Comparison of ENCODE assay signal across 25 cellular contexts in the genomic region with DNA sequence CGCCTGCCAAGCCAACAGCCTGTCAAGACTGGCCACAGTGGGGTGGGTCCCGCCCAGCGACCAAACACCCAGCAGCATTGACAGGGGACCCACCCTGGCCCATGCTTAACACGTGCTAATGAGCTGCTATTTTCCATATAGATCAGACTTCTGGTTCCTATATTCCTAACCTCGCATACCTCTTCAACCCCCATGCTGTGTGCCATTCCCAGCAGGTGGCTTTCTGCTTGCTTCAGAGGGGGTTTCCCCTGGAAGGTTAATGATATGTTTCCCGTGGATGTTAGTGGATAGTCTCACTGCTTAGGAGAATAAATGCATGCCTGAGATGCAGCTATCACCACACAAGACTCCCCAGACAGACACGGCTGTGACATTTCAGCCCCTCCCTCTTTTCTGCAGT. TPM values are rescaled to one million over a fixed set of nuclear protein-coding genes. Genes with fewer than 3 reads are reported as not detected.
DNase-seq lines count a peak whose midpoint lies in the region; ATAC-seq, FAIRE-seq and TF ChIP-seq lines count a peak whose summit lies in the region.
"Had no signal": no experiment of that assay in that cellular context is flagged by ENCODE, and none has a peak within 500 bp of the region (broad histone marks: within the 10 kb centered on the region; RNA-seq: fewer than 3 reads in every experiment).

No MANE protein-coding gene starts in this region.

- H4K91ac ChIP-seq in H1 (replicated peaks; ENCODE audit: insufficient read length, low read length) = no peak overlapping the region

- no peak for TF ChIP-seq RAD21 in H1 (IDR thresholded peaks at IDR 0.05 in 1 of 2, conservative IDR thresholded peaks at IDR 0.05 in 1 of 2; ENCODE audit: low read depth in 2 of 2, low read length in 2 of 2)

- POLR2A ChIA-PET in H1 (lab: Charles Lee; ENCODE audit: partially characterized antibody) = no interaction called here

- TF ChIP-seq POLR2A in H1 (IDR thresholded peaks at IDR 0.05; ENCODE audit: control extremely low read depth in 1 of 2, low read depth in 2 of 2, low read length in 2 of 2) = no peak

- 61% methylated on average over 7 of the region's 7 CpGs; no CpG with 5 or more reads in 1 of the 2 experiments for WGBS in H1 (ENCODE audit: extremely low coverage in 1 of 2, insufficient coverage in 1 of 2, insufficient read length in 1 of 2, insufficient replicate concordance in 2 of 2, low coverage in 1 of 2, low lambda C conversion rate in 2 of 2, missing lambda C conversion rate in 1 of 2), 2 experiments

- H3K9me3 Mint-ChIP-seq in natural killer cell treated with Interleukin-12 subunit alpha and Interleukin-12 subunit beta and Interleukin-15 and Interleukin-18, amount 100 ng/mL, for 72 hours = no peaks in the 10 kb centered on the region
- H3K9me3 Mint-ChIP-seq: CD4-positive, alpha-beta memory T cell; HFFc6; IgD-negative memory B cell had no signal

- H3K23me2 ChIP-seq in H1 (ENCODE audit: low read depth, low read length) = no peaks in the 10 kb centered on the region

- no peaks in the 10 kb centered on the region for H4K20me1 ChIP-seq in H1 (replicated peaks in 1 of 2; ENCODE audit: control insufficient read depth in 1 of 2, insufficient read depth in 2 of 2, low read length in 2 of 2)
- H4K20me1 ChIP-seq: BLaER1 had no signal

- H3K36me3 Mint-ChIP-seq in natural killer cell treated with Interleukin-12 subunit alpha and Interleukin-12 subunit beta and Interleukin-15 and Interleukin-18, amount 100 ng/mL, for 72 hours = no peaks in the 10 kb centered on the region
- H3K36me3 Mint-ChIP-seq: CD4-positive, alpha-beta memory T cell had no signal

- H3K27me3 ChIP-seq in H1 (replicated peaks in 1 of 4; ENCODE audit: control insufficient read depth in 3 of 4, extremely low read depth in 1 of 4, insufficient read depth in 3 of 4, low read length in 3 of 4) = no peaks in the 10 kb centered on the region
- H3K27me3 ChIP-seq: BLaER1, SJSA1 had no signal

- H4K8ac ChIP-seq in H1 (ENCODE audit: extremely low read depth, insufficient read depth, low read length) = no peak overlapping the region

- no peak overlapping the region for H3K4me3 ChIP-seq in H1 (ENCODE audit: extremely low read depth in 1 of 4, insufficient read depth in 2 of 4, low read depth in 3 of 4, low read length in 4 of 4)
- H3K4me3 ChIP-seq: BLaER1, SJSA1 had no signal

- H2BK12ac ChIP-seq in H1 (ENCODE audit: low read depth, low read length) = no peak overlapping the region

- no peaks in the 10 kb centered on the region for H3K4me1 Mint-ChIP-seq in natural killer cell treated with Interleukin-12 subunit alpha and Interleukin-12 subunit beta and Interleukin-15 and Interleukin-18, amount 100 ng/mL, for 72 hours (ENCODE audit: low read depth in 2 of 2)

- no peak overlapping the region for H3K4me3 Mint-ChIP-seq in natural killer cell treated with Interleukin-12 subunit alpha and Interleukin-12 subunit beta and Interleukin-15 and Interleukin-18, amount 100 ng/mL, for 72 hours
- H3K4me3 Mint-ChIP-seq: HFFc6, IgD-negative memory B cell had no signal

- no peak overlapping the region for H3K4ac ChIP-seq in H1 (replicated peaks; ENCODE audit: insufficient read length, low read depth, low read length)

- H2AK5ac ChIP-seq in H1 (ENCODE audit: low read depth, low read length) = no peak overlapping the region

- peaks cover 0 to 3% of the 10 kb centered on the region in 2 donors for H3K27me3 Mint-ChIP-seq in natural killer cell treated with Interleukin-12 subunit alpha and Interleukin-12 subunit beta and Interleukin-15 and Interleukin-18, amount 100 ng/mL, for 72 hours
- H3K27me3 Mint-ChIP-seq: IgD-negative memory B cell had no signal

- H3K9me3 ChIP-seq in H1 (ENCODE audit: insufficient read depth in 2 of 2, low read depth in 1 of 2, low read length in 1 of 2) = no peaks in the 10 kb centered on the region
- H3K9me3 ChIP-seq: BLaER1, SJSA1 had no signal

- no peak overlapping the region for H3K9ac ChIP-seq in H1 (replicated peaks in 1 of 4; ENCODE audit: extremely low read depth in 1 of 4, low read depth in 3 of 4, low read length in 3 of 4)
- H3K9ac ChIP-seq: BLaER1 had no signal

- no peak overlapping the region for H3K27ac ChIP-seq in H1 (ENCODE audit: low read depth, low read length)
- no peak overlapping the region for H3K27ac ChIP-seq in caudate nucleus (ENCODE audit: low read depth, low read length)
- H3K27ac ChIP-seq: 22Rv1, BLaER1, SJSA1 had no signal

- no peak overlapping the region for H2BK5ac ChIP-seq in H1 (ENCODE audit: low read depth, low read length)

- 0 out of 4 replicates have a peak overlapping the region, but pooled peaks of 1 of the 2 experiments have one; percentile 3 for H3K4me2 ChIP-seq in H1 (ENCODE audit: insufficient read depth in 1 of 2, low read depth in 2 of 2, low read length in 2 of 2)
- H3K4me2 ChIP-seq: BLaER1 had no signal

- no peaks in the 10 kb centered on the region for H3K79me2 ChIP-seq in H1 (ENCODE audit: control insufficient read depth in 1 of 2, insufficient read depth in 2 of 2, low read length in 2 of 2)

- no peak for TF ChIP-seq EP300 in H1 (IDR thresholded peaks at IDR 0.05; ENCODE audit: borderline replicate concordance in 1 of 2, low read depth in 2 of 2, low read length in 2 of 2)

- no peak overlapping the region for H2AFZ ChIP-seq in H1 (ENCODE audit: low read length)

- DNase-seq in NCI-H2081 (lab: John Stamatoyannopoulos, UW) (peak; percentile 38 to 70), NCI-H2081 treated with DMSO at 0.1 percent for 48 hours (lab: John Stamatoyannopoulos, UW) (no peak), OCI-M1 (lab: John Stamatoyannopoulos, UW) (peak; percentile 43), H1 (ENCODE audit: low read depth in 1 of 2, low spot score in 2 of 2) (no peak), caudate nucleus (lab: John Stamatoyannopoulos, UW) (no peak)
- no peak for DNase-seq in natural killer cell treated with Interleukin-12 subunit alpha and Interleukin-12 subunit beta and Interleukin-15 and Interleukin-18, amount 100 ng/mL, for 72 hours (ENCODE audit: low spot score)
- DNase-seq: ACHN; CD4-positive, alpha-beta memory T cell; DND-41; HFFc6; NCI-H1105 treated with DMSO at 0.1 percent for 48 hours; NCI-H1930; NCI-H2171; NCI-H446; NCI-H526; T-helper 1 cell had no signal

- TF ChIP-seq CTCF in H1 (IDR thresholded peaks at IDR 0.05; ENCODE audit: control extremely low read depth in 1 of 3, insufficient read depth in 1 of 3, low read depth in 1 of 3, low read length in 3 of 3) = no peak

- peaks cover 0 to 3% (median 1%) of the 10 kb centered on the region in 4 experiments; a peak in 3 of 7 replicates for H3K4me1 ChIP-seq in H1 (replicated peaks in 1 of 4; ENCODE audit: control insufficient read depth in 3 of 4, insufficient read depth in 4 of 4, low read length in 3 of 4)
- H3K4me1 ChIP-seq: BLaER1, SJSA1 had no signal

- no peak overlapping the region for H3K14ac ChIP-seq in H1 (ENCODE audit: insufficient read length)

- no peak overlapping the region for H3K56ac ChIP-seq in H1 (replicated peaks; ENCODE audit: insufficient read length, low read depth, low read length)

- peak; percentile 32 for FAIRE-seq in H1 (lab: Jason Lieb, UNC)
- FAIRE-seq: GM12891 had no signal

- no peaks in the 10 kb centered on the region for H3K79me1 ChIP-seq in H1 (ENCODE audit: low read depth, low read length)

- no peaks in the 10 kb centered on the region for H3K36me3 ChIP-seq in H1 (ENCODE audit: control insufficient read depth in 2 of 4, insufficient read depth in 4 of 4, low read length in 3 of 4)
- H3K36me3 ChIP-seq: BLaER1, SJSA1 had no signal

- H3K23ac ChIP-seq in H1 (ENCODE audit: insufficient read length) = no peak overlapping the region

- ATAC-seq in GM18520 (IDR thresholded peaks at IDR 0.05; ENCODE audit: unreplicated experiment) (no peak), HG02588 (IDR thresholded peaks at IDR 0.05; ENCODE audit: unreplicated experiment) (no peak)
- ATAC-seq in natural killer cell treated with Interleukin-12 subunit alpha and Interleukin-12 subunit beta and Interleukin-15 and Interleukin-18, amount 100 ng/mL, for 72 hours = no peak
- ATAC-seq: Right ventricle myocardium inferior had no signal

- H4K5ac ChIP-seq in H1 (ENCODE audit: insufficient read length, low read depth, low read length) = no peak overlapping the region

- CTCF ChIA-PET in H1 (lab: Charles Lee; ENCODE audit: partially characterized antibody) = interaction anchor here (0.7 to 1.6 kb wide), 2 partner anchors 109 to 111 kb away, joined by 3 read pairs; no protein-coding TSS in a partner anchor

- no peak overlapping the region for H3K18ac ChIP-seq in H1 (ENCODE audit: extremely low read depth, low read length)

- no peak overlapping the region for H2BK15ac ChIP-seq in H1 (ENCODE audit: low read length)

- no peak overlapping the region for H2BK20ac ChIP-seq in H1 (ENCODE audit: low read length)

- no peak overlapping the region for H2BK120ac ChIP-seq in H1 (replicated peaks; ENCODE audit: low read depth, low read length)

- no peak overlapping the region for H3K27ac Mint-ChIP-seq in natural killer cell treated with Interleukin-12 subunit alpha and Interleukin-12 subunit beta and Interleukin-15 and Interleukin-18, amount 100 ng/mL, for 72 hours
- H3K27ac Mint-ChIP-seq: CD4-positive, alpha-beta memory T cell; HFFc6; IgD-negative memory B cell had no signal

TF ChIP-seq in H1, 55 proteins besides CTCF, POLR2A, EP300 and RAD21 (continues in another document):
- TF ChIP-seq SP2 (IDR thresholded peaks at IDR 0.05; ENCODE audit: low read length) = no peak

RNA-seq across cellular contexts. Expression of gene MGLL, which starts 37.9 kb away (rescaled TPM):
- total RNA-seq in H1 (2021; fragmentation: NEBNext Ultra II Directional; extraction: Animal tissue kit (Norgen Biotek cat#: 25700)) = 0.34 and 0.75 TPM in 2 replicates
- 0.05 and 0.24 TPM in 2 replicates for polyA plus RNA-seq in H1 (2011; rRNA removed)
- 0.13 TPM for polyA plus RNA-seq in H1 (2011; cell fraction: cytosol; rRNA removed)
- polyA plus RNA-seq in H1 (2011; cell fraction: nucleus; rRNA removed) = 0.13 TPM
- 0.05 to 1.1 TPM (median 0.35 TPM) in 4 replicates for polyA plus RNA-seq in H1 (2012, experiment 1 of 2)
- 0.10 TPM for polyA plus RNA-seq in H1 (2012, experiment 2 of 2)
- 0.79 TPM for polyA plus RNA-seq in H1 (2013, experiment 1 of 2)
- polyA plus RNA-seq in H1 (2013, experiment 2 of 2) = 0.64 TPM
- polyA minus RNA-seq in H1 (2011; rRNA and poly(A)+ RNA removed) = 0.38 and 1.6 TPM in 2 replicates
- 15.9 TPM for polyA minus RNA-seq in H1 (2011; cell fraction: cytosol; rRNA and poly(A)+ RNA removed)
- polyA minus RNA-seq in H1 (2011; cell fraction: nucleus; rRNA and poly(A)+ RNA removed) = 0.70 TPM
- 1 to 10 TPM; 2.1 to 3.2 TPM for total RNA-seq in natural killer cell treated with Interleukin-12 subunit alpha and Interleukin-12 subunit beta and Interleukin-15 and Interleukin-18, amount 100 ng/mL, for 72 hours

RNA-seq across cellular contexts. Expression of gene KBTBD12, which starts 54.8 kb away (rescaled TPM):
- 0.17 and 0.63 TPM in 2 replicates for total RNA-seq in H1 (2021; fragmentation: NEBNext Ultra II Directional; extraction: Animal tissue kit (Norgen Biotek cat#: 25700))
- polyA plus RNA-seq in H1 (2011; rRNA removed) = 0.20 and 0.33 TPM in 2 replicates
- polyA plus RNA-seq in H1 (2011; cell fraction: cytosol; rRNA removed) = 0.35 TPM
- 0.16 TPM for polyA plus RNA-seq in H1 (2011; cell fraction: nucleus; rRNA removed)
- 0.20 to 0.29 TPM (median 0.25 TPM) in 4 replicates for polyA plus RNA-seq in H1 (2012, experiment 1 of 2)
- not detected for polyA plus RNA-seq in H1 (2012, experiment 2 of 2)
- polyA plus RNA-seq in H1 (2013, experiment 1 of 2) = 0.20 TPM
- 0.11 TPM for polyA plus RNA-seq in H1 (2013, experiment 2 of 2)
- polyA minus RNA-seq in H1 (2011; rRNA and poly(A)+ RNA removed) = 0.46 and 0.76 TPM in 2 replicates
- polyA minus RNA-seq in H1 (2011; cell fraction: cytosol; rRNA and poly(A)+ RNA removed) = 0.73 TPM
- polyA minus RNA-seq in H1 (2011; cell fraction: nucleus; rRNA and poly(A)+ RNA removed) = 3.0 TPM
- total RNA-seq in natural killer cell treated with Interleukin-12 subunit alpha and Interleukin-12 subunit beta and Interleukin-15 and Interleukin-18, amount 100 ng/mL, for 72 hours = not detected
- total RNA-seq: CD4-positive, alpha-beta memory T cell; H4; HFFc6; SJSA1 had no signal
- polyA plus RNA-seq: IgD-negative memory B cell had no signal

Comparison
In these comparisons a context has a peak if more than half of its experiments do, and no peak if none do; other contexts are left out.
1. DNase-seq: peak in NCI-H2081 (2 of 2) and OCI-M1 (single experiment); none in NCI-H2081 treated with DMSO at 0.1 percent for 48 hours (single experiment), H1 (0 of 2), natural killer cell treated with Interleukin-12 subunit alpha and Interleukin-12 subunit beta and Interleukin-15 and Interleukin-18, amount 100 ng/mL, for 72 hours (single experiment) and caudate nucleus (0 of 61).